8 cellular contexts compared by ENCODE assay signal in genomic region chr15:58331903-58332675, GRCh38.
DNase-seq lines count a peak whose midpoint lies in the region; ATAC-seq and TF ChIP-seq lines count a peak whose summit lies in the region.

No MANE protein-coding gene starts in this region.

- no peak for TF ChIP-seq POLR2A in lower leg skin (IDR thresholded peaks at IDR 0.05)

- H3K4me3 ChIP-seq in lower leg skin (ENCODE audit: low read depth, poor library complexity, severe bottlenecking): no peak overlapping the region

- no peak for TF ChIP-seq CTCF in lower leg skin (IDR thresholded peaks at IDR 0.05)

- DNase-seq in A172 (ENCODE audit: low spot score): peak; percentile 99
- DNase-seq in NCI-H748 (lab: John Stamatoyannopoulos, UW; ENCODE audit: unreplicated experiment): peak; percentile 67
- DNase-seq in activated CD4-positive, alpha-beta T cell treated with anti-CD3 and anti-CD28 coated beads, Interleukin-2, amount 50 U/mL, for 48 hours: peak; percentile 91 to 94
- peak; percentile 92 for DNase-seq in dermis blood vessel endothelial cell
- peak; percentile 95 to 98 for DNase-seq in lower leg skin (ENCODE audit: low spot score in 2 of 2)
- DNase-seq in stimulated activated CD4-positive, alpha-beta T cell treated with anti-CD3 and anti-CD28 coated beads, Interleukin-4, amount 100 ng/mL, for 4 hours: peak; percentile 74 to 92

- intact Hi-C loops in lower leg skin (cut with DNase I; ENCODE audit: low total_unique reads): no loop called here

- WGBS in lower leg skin, 2 donors: 3 to 4% methylated on average over 8 of the region's 8 CpGs

- peak; percentile 81 for ATAC-seq in GM18907 (IDR thresholded peaks at IDR 0.05; ENCODE audit: unreplicated experiment)
- peak; percentile 85 for ATAC-seq in HG03432 (IDR thresholded peaks at IDR 0.05; ENCODE audit: unreplicated experiment)
